Comparison of ENCODE assay signal across 10 cellular contexts in genomic region chr9:105510024-105510423, GRCh38. TPM values are rescaled to one million over a fixed set of nuclear protein-coding genes. Genes with fewer than 3 reads are reported as not detected.
DNase-seq lines count a peak whose midpoint lies in the region; ATAC-seq, FAIRE-seq and TF ChIP-seq lines count a peak whose summit lies in the region.
"Had no signal": no experiment of that assay in that cellular context is flagged by ENCODE, and none has a peak within 500 bp of the region (broad histone marks: within the 10 kb centered on the region; RNA-seq: fewer than 3 reads in every experiment).

No MANE protein-coding gene starts in this region.

- no peaks in the 10 kb centered on the region for H3K4me1 ChIP-seq in neural progenitor cell

- no peak overlapping the region for H3K4me3 Mint-ChIP-seq in neural progenitor cell
- H3K4me3 Mint-ChIP-seq: T-helper 17 cell had no signal

- ATAC-seq in GM21723 (IDR thresholded peaks at IDR 0.05; ENCODE audit: unreplicated experiment) = peak; percentile 70
- peak; percentile 55 for ATAC-seq in HG03565 (IDR thresholded peaks at IDR 0.05; ENCODE audit: unreplicated experiment)
- ATAC-seq: left colon, T-helper 17 cell had no signal

- no peaks in the 10 kb centered on the region for H3F3A ChIP-seq in neural progenitor cell (ENCODE audit: low read depth)

- H3K27me3 Mint-ChIP-seq in neural progenitor cell (ENCODE audit: insufficient read depth, low read depth) = no peaks in the 10 kb centered on the region
- H3K27me3 Mint-ChIP-seq: T-helper 17 cell had no signal

- peaks cover 17% of the 10 kb centered on the region for H3K36me3 ChIP-seq in neural progenitor cell

- no peak overlapping the region for H3K27ac Mint-ChIP-seq in neural progenitor cell
- H3K27ac Mint-ChIP-seq: T-helper 17 cell had no signal

- peak; percentile 61 for FAIRE-seq in GM12891 (lab: Jason Lieb, UNC)

- no peak overlapping the region for H3K27ac ChIP-seq in neural progenitor cell

- no peaks in the 10 kb centered on the region for H3K9me3 ChIP-seq in neural progenitor cell (ENCODE audit: low read depth)

- H3K9ac ChIP-seq in neural progenitor cell = no peak overlapping the region

- H3K4me3 ChIP-seq in neural progenitor cell = no peak overlapping the region

- no peak for TF ChIP-seq CTCF in neural progenitor cell (IDR thresholded peaks at IDR 0.05)

- no peaks in the 10 kb centered on the region for H3K4me1 Mint-ChIP-seq in neural progenitor cell
- H3K4me1 Mint-ChIP-seq: T-helper 17 cell had no signal

- no peak overlapping the region for H2AFZ ChIP-seq in neural progenitor cell (replicated peaks)

- H3K27me3 ChIP-seq in neural progenitor cell = no peaks in the 10 kb centered on the region

- DNase-seq in GM12891 (ENCODE audit: insufficient read length, low spot score) (no peak), glomerular visceral epithelial cell (ENCODE audit: extremely low spot score) (peak; percentile 26), SHP77 (lab: John Stamatoyannopoulos, UW) (no peak), NCI-H446 (lab: John Stamatoyannopoulos, UW) (no peak), NCI-H82 (lab: John Stamatoyannopoulos, UW) (no peak), neural progenitor cell (ENCODE audit: low spot score) (no peak)
- DNase-seq: left colon, T-helper 17 cell had no signal

- no peak for TF ChIP-seq POLR2A in GM12891 (IDR thresholded peaks at IDR 0.05; ENCODE audit: low read depth, low read length)

- H3K9me3 Mint-ChIP-seq in neural progenitor cell = no peaks in the 10 kb centered on the region

- peaks cover 18% of the 10 kb centered on the region for H3K36me3 Mint-ChIP-seq in neural progenitor cell

- H3K4me2 ChIP-seq in neural progenitor cell = no peak overlapping the region

- H4K20me1 ChIP-seq in neural progenitor cell (ENCODE audit: low read depth) = no peaks in the 10 kb centered on the region

- H3K79me2 ChIP-seq in neural progenitor cell (ENCODE audit: low read depth) = no peaks in the 10 kb centered on the region

TF ChIP-seq in GM12891, 5 proteins besides CTCF, POLR2A, EP300 and RAD21:
- TF ChIP-seq POLR2AphosphoS5 (IDR thresholded peaks at IDR 0.05; ENCODE audit: low read depth, low read length) = no peak
- TF ChIP-seq SPI1 (IDR thresholded peaks at IDR 0.05; ENCODE audit: low read depth, low read length) = no peak
- no peak for TF ChIP-seq PAX5 (IDR thresholded peaks at IDR 0.05; ENCODE audit: insufficient read depth, low read length, severe bottlenecking)
- no peak for TF ChIP-seq TAF1 (IDR thresholded peaks at IDR 0.05; ENCODE audit: low read depth, low read length)
- TF ChIP-seq POU2F2 (IDR thresholded peaks at IDR 0.05; ENCODE audit: low read depth, low read length) = no peak

RNA-seq across cellular contexts. Expression of gene FKTN, which starts 47.9 kb away (rescaled TPM):
- 3.9 TPM for polyA plus RNA-seq in GM12891 (2012; ENCODE audit: low read depth, missing spikeins)
- total RNA-seq in neural progenitor cell (ENCODE audit: low replicate concordance) = 34.2 and 57.7 TPM in 2 replicates
